12 cellular contexts compared by ENCODE assay signal in the genomic region with DNA sequence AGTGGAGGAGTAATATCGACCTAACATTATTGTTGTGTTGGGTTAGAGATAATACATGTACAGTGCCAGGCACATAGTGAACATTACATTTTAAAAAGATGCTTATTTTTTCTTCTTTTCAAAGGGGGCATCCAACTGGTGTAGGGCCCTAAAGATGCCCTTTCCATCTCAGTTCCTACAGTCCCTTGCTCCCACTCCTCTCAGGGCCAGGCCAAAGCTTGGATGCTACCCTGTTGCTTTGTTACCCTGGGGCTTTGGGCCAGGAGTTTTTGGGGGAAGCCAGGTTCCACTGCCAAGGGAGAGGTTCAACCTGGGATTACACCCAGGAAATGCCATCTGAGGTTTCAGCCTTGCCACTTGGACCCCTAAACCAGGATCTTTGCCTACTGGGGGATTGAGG. TPM values are rescaled to one million over a fixed set of nuclear protein-coding genes. Genes with fewer than 3 reads are reported as not detected.
DNase-seq lines count a peak whose midpoint lies in the region; ATAC-seq and TF ChIP-seq lines count a peak whose summit lies in the region.
"Had no signal": no experiment of that assay in that cellular context is flagged by ENCODE, and none has a peak within 500 bp of the region (broad histone marks: within the 10 kb centered on the region; RNA-seq: fewer than 3 reads in every experiment).

No MANE protein-coding gene starts in this region.

- H3K9me3 ChIP-seq in MM.1S (replicated peaks; ENCODE audit: insufficient read depth, low read length) = no peaks in the 10 kb centered on the region
- peaks cover 7% of the 10 kb centered on the region for H3K9me3 ChIP-seq in iPS-18c (ENCODE audit: control insufficient read depth, insufficient read depth, low read length)

- peaks cover 12% of the 10 kb centered on the region for H3K4me1 Mint-ChIP-seq in progenitor cell of endocrine pancreas (ENCODE audit: low read depth)

- H3K79me2 ChIP-seq in MM.1S (ENCODE audit: low read length) = no peaks in the 10 kb centered on the region

- H3F3A ChIP-seq in MM.1S (ENCODE audit: insufficient read depth, low read length) = no peaks in the 10 kb centered on the region

- no peak overlapping the region for H3K27ac ChIP-seq in MM.1S (ENCODE audit: low read length)
- H3K27ac ChIP-seq in coronary artery = no peak overlapping the region
- H3K27ac ChIP-seq: GM23248, PC-9 had no signal

- H3K9me3 Mint-ChIP-seq in progenitor cell of endocrine pancreas (ENCODE audit: low read depth) = no peaks in the 10 kb centered on the region
- H3K9me3 Mint-ChIP-seq: CD8-positive, alpha-beta T cell had no signal

- DNase-seq in MM.1S (no peak), coronary artery (ENCODE audit: low spot score) (no peak), progenitor cell of endocrine pancreas (ENCODE audit: low spot score, unreplicated experiment) (no peak), DMS114 treated with DMSO at 0.1 percent for 48 hours (lab: John Stamatoyannopoulos, UW; ENCODE audit: unreplicated experiment) (no peak), HuH-7 (ENCODE audit: low spot score) (no peak)
- no peak for DNase-seq in NK-92 treated with Interleukin-12 subunit alpha and Interleukin-12 subunit beta, amount 100 ng/mL, for 24 hours (lab: John Stamatoyannopoulos, UW)
- DNase-seq: CD8-positive, alpha-beta T cell; GM23248; NCI-H1694 treated with DMSO at 0.1 percent for 48 hours; PC-9 had no signal

- peak overlapping the region; percentile 74 for H3K4me3 Mint-ChIP-seq in progenitor cell of endocrine pancreas (ENCODE audit: low read depth)
- H3K4me3 Mint-ChIP-seq: CD8-positive, alpha-beta T cell had no signal

- no peak overlapping the region for H3K27ac Mint-ChIP-seq in progenitor cell of endocrine pancreas
- H3K27ac Mint-ChIP-seq: CD8-positive, alpha-beta T cell had no signal

- H3K4me2 ChIP-seq in MM.1S (ENCODE audit: low read depth, low read length) = peak overlapping the region; percentile 79

- no peaks in the 10 kb centered on the region for H3K36me3 Mint-ChIP-seq in progenitor cell of endocrine pancreas (ENCODE audit: insufficient read depth)
- H3K36me3 Mint-ChIP-seq: CD8-positive, alpha-beta T cell had no signal

- H3K9ac ChIP-seq in MM.1S (ENCODE audit: low read length) = peak overlapping the region; percentile 12; the same call in 1 of the 2 replicates
- H3K9ac ChIP-seq: GM23248 had no signal

- peak overlapping the region; percentile 66; the same call in 1 of the 2 replicates for H3K4me3 ChIP-seq in MM.1S (ENCODE audit: low read length)
- peak overlapping the region; percentile 62 for H3K4me3 ChIP-seq in coronary artery
- peak overlapping the region; percentile 50 for H3K4me3 ChIP-seq in iPS-18c (ENCODE audit: insufficient read depth, low read depth, low read length)
- H3K4me3 ChIP-seq: GM23248, PC-9 had no signal

- no peaks in the 10 kb centered on the region for H3K27me3 ChIP-seq in MM.1S (replicated peaks; ENCODE audit: insufficient read depth, low read length)

- no peaks in the 10 kb centered on the region for H4K20me1 ChIP-seq in MM.1S (ENCODE audit: insufficient read depth, low read length)

- H3K4me1 ChIP-seq in MM.1S (ENCODE audit: low read length) = no peaks in the 10 kb centered on the region

- TF ChIP-seq CTCF in MM.1S (IDR thresholded peaks at IDR 0.05; ENCODE audit: low read length) (no peak), coronary artery (IDR thresholded peaks at IDR 0.05) (no peak), progenitor cell of endocrine pancreas (IDR thresholded peaks at IDR 0.05; ENCODE audit: unreplicated experiment) (no peak)

- no peaks in the 10 kb centered on the region for H3K27me3 Mint-ChIP-seq in progenitor cell of endocrine pancreas

- no peaks in the 10 kb centered on the region for H3K36me3 ChIP-seq in MM.1S (replicated peaks; ENCODE audit: insufficient read depth, low read length)

- no peaks in the 10 kb centered on the region for H3K9me2 ChIP-seq in MM.1S (replicated peaks; ENCODE audit: insufficient read depth, low read length)

- no peak for ATAC-seq in HG02798 (IDR thresholded peaks at IDR 0.05; ENCODE audit: poor library complexity, unreplicated experiment)
- ATAC-seq: CD8-positive, alpha-beta T cell had no signal

- H2AFZ ChIP-seq in MM.1S (ENCODE audit: low read length) = peak overlapping the region; percentile 92; the same call in 1 of the 2 replicates
- H2AFZ ChIP-seq: GM23248 had no signal

RNA-seq across cellular contexts. Expression of a gene that starts 0.9 kb away (rescaled TPM):
- 13.8 and 14.6 TPM in 2 replicates for total RNA-seq in progenitor cell of endocrine pancreas
- total RNA-seq: CD8-positive, alpha-beta T cell; GM23248 had no signal
